19 cellular contexts compared by ENCODE assay signal in the genomic region with DNA sequence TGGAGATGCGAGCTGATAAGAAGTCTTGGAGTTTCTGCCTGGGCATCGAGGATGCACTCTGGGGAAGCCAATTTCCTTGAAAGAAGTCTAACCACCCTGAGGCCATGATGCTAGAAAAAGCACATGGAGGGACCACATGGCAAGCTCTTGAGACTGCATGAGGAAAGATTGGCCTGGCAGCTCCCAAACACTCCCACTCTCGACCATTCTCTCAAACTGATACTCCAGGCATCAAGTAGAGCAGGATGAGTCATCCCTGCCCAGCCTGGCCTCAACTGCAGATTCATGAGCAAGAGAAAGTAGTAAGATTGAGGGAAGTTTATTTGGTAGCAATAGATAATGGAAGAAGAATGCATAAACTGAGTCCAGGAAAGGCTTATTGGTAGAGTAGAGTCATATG.
DNase-seq lines count a peak whose midpoint lies in the region; ATAC-seq, FAIRE-seq and TF ChIP-seq lines count a peak whose summit lies in the region.
"Had no signal": no experiment of that assay in that cellular context is flagged by ENCODE, and none has a peak within 500 bp of the region (broad histone marks: within the 10 kb centered on the region; RNA-seq: fewer than 3 reads in every experiment).

No MANE protein-coding gene starts in this region.

- DNase-seq in A673 (ENCODE audit: low spot score) (peak; percentile 47), HS-27A (ENCODE audit: low read depth) (peak; percentile 59), fibroblast of pulmonary artery (ENCODE audit: low read depth) (peak; percentile 57), H54 (ENCODE audit: insufficient read length, low spot score) (no peak), progenitor cell of endocrine pancreas (ENCODE audit: low spot score, unreplicated experiment) (no peak), osteocyte (ENCODE audit: extremely low spot score, unreplicated experiment) (no peak)
- no peak for DNase-seq in stimulated activated CD4-positive, alpha-beta T cell treated with anti-CD3 and anti-CD28 coated beads, Interleukin-4, amount 100 ng/mL, for 1 hour
- DNase-seq: activated CD4-positive, alpha-beta memory T cell treated with anti-CD3 and anti-CD28 coated beads, Interleukin-2, amount 10 ng/mL, durations not matched to agents 7 days and 5 days; Caco-2; KG1; mucosa of descending colon; NCI-H1694 treated with DMSO at 0.1 percent for 48 hours; NCI-H524; nucleus accumbens; PC-9; small intestine; stimulated activated naive CD4-positive, alpha-beta T cell treated with Interleukin-2 at 50 U/mL for 16 hours had no signal

- peaks cover 57% of the 10 kb centered on the region for H3K27me3 ChIP-seq in A673 (replicated peaks; ENCODE audit: insufficient read depth, low read depth, low read length, poor library complexity)

- ATAC-seq in SK-N-SH treated with all-trans-retinoic acid at 6 μM for 48 hours = peak; percentile 64
- ATAC-seq: mucosa of descending colon had no signal

- BruUV-seq in A673 (replicated peaks; lab: Mats Ljungman, UMichigan) = no TSS peak

- CTCF ChIA-PET in A673 (lab: Charles Lee) = no interaction called here

- H3K9me3 Mint-ChIP-seq in progenitor cell of endocrine pancreas (ENCODE audit: low read depth) (no peaks in the 10 kb centered on the region), osteocyte (ENCODE audit: unreplicated experiment) (no peaks in the 10 kb centered on the region)
- H3K9me3 Mint-ChIP-seq: activated CD4-positive, alpha-beta memory T cell treated with anti-CD3 and anti-CD28 coated beads, Interleukin-2, amount 10 ng/mL, durations not matched to agents 7 days and 5 days; activated T-helper 1 cell treated with anti-CD3 and anti-CD28 coated beads, Interleukin-12 subunit alpha, Interleukin-12 subunit beta, Interleukin-2, Interleukin-4 antibody, amounts not matched to agents 30 ng/mL and 10 ng/mL and 1 ng/mL, durations not matched to agents 14 hours and 24 hours and 36 hours had no signal

- intact Hi-C loops in A673 (cut with micrococcal nuclease; ENCODE audit: unreplicated experiment) = no loop called here

- H3K4me3 ChIP-seq in A673 (ENCODE audit: low read depth, low read length, poor library complexity, severe bottlenecking) (no peak overlapping the region), fibroblast of pulmonary artery (replicated peaks; ENCODE audit: low read depth, low read length) (no peak overlapping the region)
- H3K4me3 ChIP-seq: mucosa of descending colon, PC-9 had no signal

- no peak for TF ChIP-seq POLR2A in H54 (IDR thresholded peaks at IDR 0.05; ENCODE audit: low read depth, low read length)

- POLR2A ChIA-PET in A673 (lab: Charles Lee; ENCODE audit: low non-redundant PET) = no interaction called here

- H3K4me3 Mint-ChIP-seq in progenitor cell of endocrine pancreas (ENCODE audit: low read depth) = no peak overlapping the region
- no peak overlapping the region for H3K4me3 Mint-ChIP-seq in osteocyte (ENCODE audit: unreplicated experiment)
- H3K4me3 Mint-ChIP-seq: activated CD4-positive, alpha-beta memory T cell treated with anti-CD3 and anti-CD28 coated beads, Interleukin-2, amount 10 ng/mL, durations not matched to agents 7 days and 5 days; activated T-helper 1 cell treated with anti-CD3 and anti-CD28 coated beads, Interleukin-12 subunit alpha, Interleukin-12 subunit beta, Interleukin-2, Interleukin-4 antibody, amounts not matched to agents 30 ng/mL and 10 ng/mL and 1 ng/mL, durations not matched to agents 14 hours and 24 hours and 36 hours had no signal

- H3K4me1 ChIP-seq in A673 (ENCODE audit: insufficient read depth, low read length, poor library complexity, severe bottlenecking) = no peaks in the 10 kb centered on the region
- H3K4me1 ChIP-seq: Caco-2 had no signal

- H3K9me3 ChIP-seq in A673 (ENCODE audit: low read depth, low read length, poor library complexity, severe bottlenecking) = no peaks in the 10 kb centered on the region
- H3K9me3 ChIP-seq: Caco-2, mucosa of descending colon had no signal

- FAIRE-seq in H54 (lab: Jason Lieb, UNC) = no peak
- FAIRE-seq: small intestine had no signal

- H3K36me3 Mint-ChIP-seq in progenitor cell of endocrine pancreas (ENCODE audit: insufficient read depth) (no peaks in the 10 kb centered on the region), osteocyte (ENCODE audit: unreplicated experiment) (no peaks in the 10 kb centered on the region)

- H3K4me1 Mint-ChIP-seq in progenitor cell of endocrine pancreas (ENCODE audit: low read depth) (no peaks in the 10 kb centered on the region), osteocyte (ENCODE audit: unreplicated experiment) (peaks cover 14% of the 10 kb centered on the region)
- H3K4me1 Mint-ChIP-seq: activated CD4-positive, alpha-beta memory T cell treated with anti-CD3 and anti-CD28 coated beads, Interleukin-2, amount 10 ng/mL, durations not matched to agents 7 days and 5 days had no signal

- H3K27ac Mint-ChIP-seq in progenitor cell of endocrine pancreas = no peak overlapping the region
- no peak overlapping the region for H3K27ac Mint-ChIP-seq in osteocyte (ENCODE audit: unreplicated experiment)
- H3K27ac Mint-ChIP-seq: activated CD4-positive, alpha-beta memory T cell treated with anti-CD3 and anti-CD28 coated beads, Interleukin-2, amount 10 ng/mL, durations not matched to agents 7 days and 5 days; activated T-helper 1 cell treated with anti-CD3 and anti-CD28 coated beads, Interleukin-12 subunit alpha, Interleukin-12 subunit beta, Interleukin-2, Interleukin-4 antibody, amounts not matched to agents 30 ng/mL and 10 ng/mL and 1 ng/mL, durations not matched to agents 14 hours and 24 hours and 36 hours had no signal

- H3K27ac ChIP-seq in A673 (ENCODE audit: low read depth, low read length, poor library complexity, severe bottlenecking) = no peak overlapping the region
- H3K27ac ChIP-seq: PC-9 had no signal

- no peaks in the 10 kb centered on the region for H3K36me3 ChIP-seq in A673 (ENCODE audit: insufficient read depth, low read length, poor library complexity, severe bottlenecking)

- H3K27me3 Mint-ChIP-seq in progenitor cell of endocrine pancreas (no peaks in the 10 kb centered on the region), osteocyte (ENCODE audit: unreplicated experiment) (no peaks in the 10 kb centered on the region)
- H3K27me3 Mint-ChIP-seq: activated CD4-positive, alpha-beta memory T cell treated with anti-CD3 and anti-CD28 coated beads, Interleukin-2, amount 10 ng/mL, durations not matched to agents 7 days and 5 days had no signal

- no peak for TF ChIP-seq CTCF in A673 (conservative IDR thresholded peaks at IDR 0.05; ENCODE audit: low read depth, low read length)
- no peak for TF ChIP-seq CTCF in fibroblast of pulmonary artery (IDR thresholded peaks at IDR 0.05; ENCODE audit: low read length, missing control alignments)
- TF ChIP-seq CTCF in progenitor cell of endocrine pancreas (IDR thresholded peaks at IDR 0.05; ENCODE audit: unreplicated experiment) = no peak
- no peak for TF ChIP-seq CTCF in osteocyte (IDR thresholded peaks at IDR 0.05)

TF ChIP-seq in SK-N-SH treated with all-trans-retinoic acid at 6 μM for 48 hours, 23 proteins besides CTCF, POLR2A, EP300 and RAD21:
- TF ChIP-seq RARB (CRISPR knock-in tag; IDR thresholded peaks at IDR 0.05) (no peak), ZC3H10 (CRISPR knock-in tag; IDR thresholded peaks at IDR 0.05) (no peak), GLIS3 (CRISPR knock-in tag; IDR thresholded peaks at IDR 0.05) (no peak), SNAI2 (CRISPR knock-in tag; IDR thresholded peaks at IDR 0.05) (no peak), ZNF565 (CRISPR knock-in tag; conservative IDR thresholded peaks at IDR 0.05; ENCODE audit: low read depth) (no peak), PPARA (CRISPR knock-in tag; IDR thresholded peaks at IDR 0.05; ENCODE audit: borderline replicate concordance) (no peak), ZNF70 (CRISPR knock-in tag; IDR thresholded peaks at IDR 0.05) (no peak), ARNTL (CRISPR knock-in tag; IDR thresholded peaks at IDR 0.05; ENCODE audit: borderline replicate concordance, low read depth) (no peak), CSDC2 (CRISPR knock-in tag; IDR thresholded peaks at IDR 0.05) (no peak), ESRRG (CRISPR knock-in tag; IDR thresholded peaks at IDR 0.05) (no peak), ZNF8 (CRISPR knock-in tag; IDR thresholded peaks at IDR 0.05) (no peak)

Comparison
In these comparisons a context has a peak if more than half of its experiments do, and no peak if none do; other contexts are left out.
1. DNase-seq: peak in A673 (single experiment), HS-27A (single experiment) and fibroblast of pulmonary artery (single experiment); none in H54 (single experiment), stimulated activated CD4-positive, alpha-beta T cell treated with anti-CD3 and anti-CD28 coated beads, Interleukin-4, amount 100 ng/mL, for 1 hour (single experiment), progenitor cell of endocrine pancreas (single experiment) and osteocyte (single experiment).